1 cellular context compared by ENCODE assay signal in the genomic region with DNA sequence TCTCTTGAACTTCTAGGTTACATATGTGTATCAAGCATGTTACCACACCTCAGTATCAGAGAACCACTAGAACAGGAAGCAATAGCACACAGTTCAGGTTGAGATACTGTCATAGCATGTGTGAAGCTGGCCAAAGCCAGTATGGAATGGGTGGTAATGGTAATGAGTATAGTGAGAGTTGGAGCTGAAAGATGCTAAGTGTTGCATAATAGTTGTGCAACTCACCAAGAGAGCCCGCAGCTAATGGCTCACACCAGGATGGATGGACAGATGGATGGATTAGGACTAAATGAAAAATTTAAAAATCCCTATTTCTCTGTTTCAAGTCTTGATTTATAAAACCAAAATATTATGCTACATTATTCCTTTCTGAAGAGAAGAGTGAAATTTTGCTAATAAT.
TF ChIP-seq lines count a peak whose summit lies in the region.

No MANE protein-coding gene starts in this region.

TF ChIP-seq in GM23338, 12 proteins besides CTCF, POLR2A, EP300 and RAD21 (continued from another document):
- TF ChIP-seq, protein P1, sequence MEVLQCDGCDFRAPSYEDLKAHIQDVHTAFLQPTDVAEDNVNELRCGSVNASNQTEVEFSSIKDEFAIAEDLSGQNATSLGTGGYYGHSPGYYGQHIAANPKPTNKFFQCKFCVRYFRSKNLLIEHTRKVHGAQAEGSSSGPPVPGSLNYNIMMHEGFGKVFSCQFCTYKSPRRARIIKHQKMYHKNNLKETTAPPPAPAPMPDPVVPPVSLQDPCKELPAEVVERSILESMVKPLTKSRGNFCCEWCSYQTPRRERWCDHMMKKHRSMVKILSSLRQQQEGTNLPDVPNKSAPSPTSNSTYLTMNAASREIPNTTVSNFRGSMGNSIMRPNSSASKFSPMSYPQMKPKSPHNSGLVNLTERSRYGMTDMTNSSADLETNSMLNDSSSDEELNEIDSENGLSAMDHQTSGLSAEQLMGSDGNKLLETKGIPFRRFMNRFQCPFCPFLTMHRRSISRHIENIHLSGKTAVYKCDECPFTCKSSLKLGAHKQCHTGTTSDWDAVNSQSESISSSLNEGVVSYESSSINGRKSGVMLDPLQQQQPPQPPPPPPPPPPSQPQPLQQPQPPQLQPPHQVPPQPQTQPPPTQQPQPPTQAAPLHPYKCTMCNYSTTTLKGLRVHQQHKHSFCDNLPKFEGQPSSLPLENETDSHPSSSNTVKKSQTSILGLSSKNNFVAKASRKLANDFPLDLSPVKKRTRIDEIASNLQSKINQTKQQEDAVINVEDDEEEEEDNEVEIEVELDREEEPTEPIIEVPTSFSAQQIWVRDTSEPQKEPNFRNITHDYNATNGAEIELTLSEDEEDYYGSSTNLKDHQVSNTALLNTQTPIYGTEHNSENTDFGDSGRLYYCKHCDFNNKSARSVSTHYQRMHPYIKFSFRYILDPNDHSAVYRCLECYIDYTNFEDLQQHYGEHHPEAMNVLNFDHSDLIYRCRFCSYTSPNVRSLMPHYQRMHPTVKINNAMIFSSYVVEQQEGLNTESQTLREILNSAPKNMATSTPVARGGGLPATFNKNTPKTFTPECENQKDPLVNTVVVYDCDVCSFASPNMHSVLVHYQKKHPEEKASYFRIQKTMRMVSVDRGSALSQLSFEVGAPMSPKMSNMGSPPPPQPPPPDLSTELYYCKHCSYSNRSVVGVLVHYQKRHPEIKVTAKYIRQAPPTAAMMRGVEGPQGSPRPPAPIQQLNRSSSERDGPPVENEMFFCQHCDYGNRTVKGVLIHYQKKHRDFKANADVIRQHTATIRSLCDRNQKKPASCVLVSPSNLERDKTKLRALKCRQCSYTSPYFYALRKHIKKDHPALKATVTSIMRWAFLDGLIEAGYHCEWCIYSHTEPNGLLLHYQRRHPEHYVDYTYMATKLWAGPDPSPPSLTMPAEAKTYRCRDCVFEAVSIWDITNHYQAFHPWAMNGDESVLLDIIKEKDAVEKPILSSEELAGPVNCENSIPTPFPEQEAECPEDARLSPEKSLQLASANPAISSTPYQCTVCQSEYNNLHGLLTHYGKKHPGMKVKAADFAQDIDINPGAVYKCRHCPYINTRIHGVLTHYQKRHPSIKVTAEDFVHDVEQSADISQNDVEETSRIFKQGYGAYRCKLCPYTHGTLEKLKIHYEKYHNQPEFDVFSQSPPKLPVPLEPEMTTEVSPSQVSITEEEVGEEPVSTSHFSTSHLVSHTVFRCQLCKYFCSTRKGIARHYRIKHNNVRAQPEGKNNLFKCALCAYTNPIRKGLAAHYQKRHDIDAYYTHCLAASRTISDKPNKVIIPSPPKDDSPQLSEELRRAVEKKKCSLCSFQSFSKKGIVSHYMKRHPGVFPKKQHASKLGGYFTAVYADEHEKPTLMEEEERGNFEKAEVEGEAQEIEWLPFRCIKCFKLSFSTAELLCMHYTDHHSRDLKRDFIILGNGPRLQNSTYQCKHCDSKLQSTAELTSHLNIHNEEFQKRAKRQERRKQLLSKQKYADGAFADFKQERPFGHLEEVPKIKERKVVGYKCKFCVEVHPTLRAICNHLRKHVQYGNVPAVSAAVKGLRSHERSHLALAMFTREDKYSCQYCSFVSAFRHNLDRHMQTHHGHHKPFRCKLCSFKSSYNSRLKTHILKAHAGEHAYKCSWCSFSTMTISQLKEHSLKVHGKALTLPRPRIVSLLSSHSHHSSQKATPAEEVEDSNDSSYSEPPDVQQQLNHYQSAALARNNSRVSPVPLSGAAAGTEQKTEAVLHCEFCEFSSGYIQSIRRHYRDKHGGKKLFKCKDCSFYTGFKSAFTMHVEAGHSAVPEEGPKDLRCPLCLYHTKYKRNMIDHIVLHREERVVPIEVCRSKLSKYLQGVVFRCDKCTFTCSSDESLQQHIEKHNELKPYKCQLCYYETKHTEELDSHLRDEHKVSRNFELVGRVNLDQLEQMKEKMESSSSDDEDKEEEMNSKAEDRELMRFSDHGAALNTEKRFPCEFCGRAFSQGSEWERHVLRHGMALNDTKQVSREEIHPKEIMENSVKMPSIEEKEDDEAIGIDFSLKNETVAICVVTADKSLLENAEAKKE (CRISPR knock-in tag; IDR thresholded peaks at IDR 0.05), result no peak
- TF ChIP-seq EZH2phosphoT487 (IDR thresholded peaks at IDR 0.05; ENCODE audit: unreplicated experiment) (no peak), ZNF114 (CRISPR knock-in tag; IDR thresholded peaks at IDR 0.05) (no peak), CREB1 (CRISPR knock-in tag; IDR thresholded peaks at IDR 0.05; ENCODE audit: low read depth) (no peak), NANOG (IDR thresholded peaks at IDR 0.05; ENCODE audit: borderline replicate concordance) (no peak), POLR2AphosphoS5 (IDR thresholded peaks at IDR 0.05; ENCODE audit: low read depth) (no peak), JUNB (IDR thresholded peaks at IDR 0.05; ENCODE audit: unreplicated experiment) (no peak), STAT1 (IDR thresholded peaks at IDR 0.05; ENCODE audit: unreplicated experiment) (no peak)
- TF ChIP-seq, protein P2, sequence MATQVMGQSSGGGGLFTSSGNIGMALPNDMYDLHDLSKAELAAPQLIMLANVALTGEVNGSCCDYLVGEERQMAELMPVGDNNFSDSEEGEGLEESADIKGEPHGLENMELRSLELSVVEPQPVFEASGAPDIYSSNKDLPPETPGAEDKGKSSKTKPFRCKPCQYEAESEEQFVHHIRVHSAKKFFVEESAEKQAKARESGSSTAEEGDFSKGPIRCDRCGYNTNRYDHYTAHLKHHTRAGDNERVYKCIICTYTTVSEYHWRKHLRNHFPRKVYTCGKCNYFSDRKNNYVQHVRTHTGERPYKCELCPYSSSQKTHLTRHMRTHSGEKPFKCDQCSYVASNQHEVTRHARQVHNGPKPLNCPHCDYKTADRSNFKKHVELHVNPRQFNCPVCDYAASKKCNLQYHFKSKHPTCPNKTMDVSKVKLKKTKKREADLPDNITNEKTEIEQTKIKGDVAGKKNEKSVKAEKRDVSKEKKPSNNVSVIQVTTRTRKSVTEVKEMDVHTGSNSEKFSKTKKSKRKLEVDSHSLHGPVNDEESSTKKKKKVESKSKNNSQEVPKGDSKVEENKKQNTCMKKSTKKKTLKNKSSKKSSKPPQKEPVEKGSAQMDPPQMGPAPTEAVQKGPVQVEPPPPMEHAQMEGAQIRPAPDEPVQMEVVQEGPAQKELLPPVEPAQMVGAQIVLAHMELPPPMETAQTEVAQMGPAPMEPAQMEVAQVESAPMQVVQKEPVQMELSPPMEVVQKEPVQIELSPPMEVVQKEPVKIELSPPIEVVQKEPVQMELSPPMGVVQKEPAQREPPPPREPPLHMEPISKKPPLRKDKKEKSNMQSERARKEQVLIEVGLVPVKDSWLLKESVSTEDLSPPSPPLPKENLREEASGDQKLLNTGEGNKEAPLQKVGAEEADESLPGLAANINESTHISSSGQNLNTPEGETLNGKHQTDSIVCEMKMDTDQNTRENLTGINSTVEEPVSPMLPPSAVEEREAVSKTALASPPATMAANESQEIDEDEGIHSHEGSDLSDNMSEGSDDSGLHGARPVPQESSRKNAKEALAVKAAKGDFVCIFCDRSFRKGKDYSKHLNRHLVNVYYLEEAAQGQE (IDR thresholded peaks at IDR 0.05; ENCODE audit: unreplicated experiment), result no peak
- TF ChIP-seq, protein P3, sequence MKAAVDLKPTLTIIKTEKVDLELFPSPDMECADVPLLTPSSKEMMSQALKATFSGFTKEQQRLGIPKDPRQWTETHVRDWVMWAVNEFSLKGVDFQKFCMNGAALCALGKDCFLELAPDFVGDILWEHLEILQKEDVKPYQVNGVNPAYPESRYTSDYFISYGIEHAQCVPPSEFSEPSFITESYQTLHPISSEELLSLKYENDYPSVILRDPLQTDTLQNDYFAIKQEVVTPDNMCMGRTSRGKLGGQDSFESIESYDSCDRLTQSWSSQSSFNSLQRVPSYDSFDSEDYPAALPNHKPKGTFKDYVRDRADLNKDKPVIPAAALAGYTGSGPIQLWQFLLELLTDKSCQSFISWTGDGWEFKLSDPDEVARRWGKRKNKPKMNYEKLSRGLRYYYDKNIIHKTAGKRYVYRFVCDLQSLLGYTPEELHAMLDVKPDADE (IDR thresholded peaks at IDR 0.05), result no peak
TF ChIP-seq in GM23338: peak in this region for 0.
